Comparison of ENCODE assay signal across 7 cellular contexts in the genomic region with DNA sequence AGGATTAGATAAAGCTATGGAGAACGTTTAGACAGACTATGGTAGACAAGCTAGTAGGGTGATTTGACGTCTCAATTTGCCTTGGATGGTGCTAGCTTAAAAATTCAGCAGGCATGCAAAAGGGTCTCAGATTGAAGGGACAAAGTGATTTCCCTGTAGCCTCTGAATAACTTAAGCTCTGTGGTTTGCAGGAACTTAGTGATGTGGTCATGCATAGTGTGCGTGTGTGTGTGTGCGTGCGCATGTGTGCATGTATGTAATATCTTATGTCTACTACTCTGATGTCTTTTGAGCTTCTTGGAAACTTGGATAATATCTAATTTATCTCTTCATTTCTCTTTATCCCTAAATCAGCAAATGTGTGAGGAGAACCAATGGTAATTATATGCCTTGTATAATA.
"Had no signal": no experiment of that assay in that cellular context is flagged by ENCODE, and none has a peak within 500 bp of the region (broad histone marks: within the 10 kb centered on the region; RNA-seq: fewer than 3 reads in every experiment).

No MANE protein-coding gene starts in this region.

- H3K27ac ChIP-seq: HL-60 had no signal

- H3K27ac Mint-ChIP-seq: IgD-negative memory B cell had no signal

- H3K36me3 Mint-ChIP-seq: IgD-negative memory B cell had no signal

- FAIRE-seq: HepG2, HTR-8/SVneo, K562 had no signal

- H3K4me3 ChIP-seq: K562 had no signal

- H3K27me3 Mint-ChIP-seq: IgD-negative memory B cell had no signal

- H3K4me3 Mint-ChIP-seq: IgD-negative memory B cell had no signal

- DNase-seq: IMR-90, KBM-7 had no signal

- ATAC-seq: HepG2, K562 had no signal
